Comparison of ENCODE assay signal across 10 cellular contexts in the genomic region with DNA sequence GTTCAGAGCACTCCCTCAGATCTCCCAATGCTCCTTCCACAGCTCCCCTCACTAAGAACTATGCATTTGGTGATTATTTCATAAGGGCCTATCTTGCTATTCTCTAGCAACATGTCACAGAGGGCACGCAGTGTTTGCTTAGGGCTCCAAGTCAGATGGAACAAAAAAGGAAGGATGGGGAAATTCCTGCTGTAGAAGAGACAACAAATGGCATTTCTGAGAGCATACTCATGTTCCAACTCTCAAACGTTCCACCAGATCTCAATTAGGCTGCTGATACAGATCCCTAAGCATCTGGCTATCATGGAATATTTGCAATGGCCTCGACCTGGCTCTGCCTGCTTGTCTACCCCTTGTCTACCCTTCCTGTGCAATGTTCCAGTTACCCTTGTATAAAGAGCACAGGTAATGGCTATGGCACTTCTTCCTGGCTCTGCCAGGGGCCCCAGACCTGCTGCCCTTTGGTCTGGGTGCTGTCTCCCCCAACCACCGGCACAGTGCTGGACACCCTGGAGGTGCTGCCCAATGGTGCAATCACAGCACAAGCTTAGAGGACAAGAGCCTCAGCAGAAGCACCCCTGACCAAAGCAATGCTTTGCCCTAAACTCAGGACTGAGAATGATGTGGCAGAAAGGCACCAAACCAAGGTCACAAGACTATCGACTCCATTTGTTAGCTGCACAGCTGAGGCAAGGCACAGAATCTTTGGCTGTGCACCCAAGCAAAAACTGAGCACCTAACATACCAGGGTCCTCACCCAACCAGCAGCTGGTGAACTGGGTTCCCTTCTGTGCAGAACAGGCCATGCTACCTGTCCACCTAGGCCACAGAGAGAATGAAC. TPM values are rescaled to one million over a fixed set of nuclear protein-coding genes. Genes with fewer than 3 reads are reported as not detected.
DNase-seq lines count a peak whose midpoint lies in the region; ATAC-seq and TF ChIP-seq lines count a peak whose summit lies in the region.
"Had no signal": no experiment of that assay in that cellular context is flagged by ENCODE, and none has a peak within 500 bp of the region (broad histone marks: within the 10 kb centered on the region; RNA-seq: fewer than 3 reads in every experiment).

No MANE protein-coding gene starts in this region.

- DNase-seq in activated CD4-positive, alpha-beta T cell treated with anti-CD3 and anti-CD28 coated beads for 36 hours: no peak
- no peak for DNase-seq in activated CD4-positive, alpha-beta T cell treated with anti-CD3 and anti-CD28 coated beads, Interleukin-2, amount 50 U/mL, for 48 hours
- DNase-seq in HFF-Myc (ENCODE audit: extremely low read depth, low read depth) (no peak), brain microvascular endothelial cell (peak; percentile 6), nephron progenitor cell (no peak), glomerular visceral epithelial cell (ENCODE audit: extremely low spot score) (no peak), GDM1 (lab: John Stamatoyannopoulos, UW) (no peak)
- DNase-seq: KG1 had no signal

- no peak overlapping the region for H3K27ac Mint-ChIP-seq in activated CD4-positive, alpha-beta T cell treated with anti-CD3 and anti-CD28 coated beads for 36 hours
- H3K27ac Mint-ChIP-seq in nephron progenitor cell: peak overlapping the region; percentile 47

- intact Hi-C loops in activated CD4-positive, alpha-beta T cell treated with anti-CD3 and anti-CD28 coated beads for 36 hours (cut with DNase I, micrococcal nuclease): loop anchor here in 1 of 2 experiments (10.0 kb wide), 1 partner anchor 1761 kb away; the partner anchor contains the start of gene IBA57

- no peaks in the 10 kb centered on the region for H3K27me3 Mint-ChIP-seq in activated CD4-positive, alpha-beta T cell treated with anti-CD3 and anti-CD28 coated beads for 36 hours
- peaks cover 6% of the 10 kb centered on the region for H3K27me3 Mint-ChIP-seq in nephron progenitor cell (ENCODE audit: low read depth, poor library complexity)

- CTCF ChIA-PET in activated CD4-positive, alpha-beta T cell treated with anti-CD3 and anti-CD28 coated beads for 36 hours (lab: Charles Lee): interaction anchor here (0.7 to 1.0 kb wide), 3 partner anchors 14 to 238 kb away, joined by 3 to 5 read pairs (median 3); no protein-coding TSS in a partner anchor

- POLR2A ChIA-PET in activated CD4-positive, alpha-beta T cell treated with anti-CD3 and anti-CD28 coated beads for 36 hours (lab: Charles Lee): interaction anchor here (0.6 to 1.1 kb wide), 4 partner anchors 67 to 550 kb away, joined by 3 to 7 read pairs (median 4); no protein-coding TSS in a partner anchor

- peaks cover 62% of the 10 kb centered on the region for H3K4me1 Mint-ChIP-seq in activated CD4-positive, alpha-beta T cell treated with anti-CD3 and anti-CD28 coated beads for 36 hours
- peaks cover 80% of the 10 kb centered on the region for H3K4me1 Mint-ChIP-seq in nephron progenitor cell

- no peaks in the 10 kb centered on the region for H3K9me3 Mint-ChIP-seq in activated CD4-positive, alpha-beta T cell treated with anti-CD3 and anti-CD28 coated beads for 36 hours (ENCODE audit: low read depth)
- no peaks in the 10 kb centered on the region for H3K9me3 Mint-ChIP-seq in nephron progenitor cell

- H3K36me3 ChIP-seq in brain microvascular endothelial cell (replicated peaks): peaks cover 16% of the 10 kb centered on the region

- in situ Hi-C loops in brain microvascular endothelial cell (cut with HindIII; ENCODE audit: low pct_ligation_motif_present, low sequenced_read_pairs): no loop called here

- no peak for ATAC-seq in activated CD4-positive, alpha-beta T cell treated with anti-CD3 and anti-CD28 coated beads for 36 hours
- no peak for ATAC-seq in GM18867 (IDR thresholded peaks at IDR 0.05; ENCODE audit: unreplicated experiment)

- peak overlapping the region; percentile 88 for H3K4me3 Mint-ChIP-seq in activated CD4-positive, alpha-beta T cell treated with anti-CD3 and anti-CD28 coated beads for 36 hours
- peak overlapping the region; percentile 96 for H3K4me3 Mint-ChIP-seq in nephron progenitor cell

- H3K27me3 ChIP-seq in brain microvascular endothelial cell (replicated peaks): no peaks in the 10 kb centered on the region

- peaks cover 39% of the 10 kb centered on the region for H3K36me3 Mint-ChIP-seq in activated CD4-positive, alpha-beta T cell treated with anti-CD3 and anti-CD28 coated beads for 36 hours (ENCODE audit: low read depth)
- H3K36me3 Mint-ChIP-seq in nephron progenitor cell (ENCODE audit: low read depth): peaks cover 34% of the 10 kb centered on the region

- H3K4me3 ChIP-seq in HFF-Myc (replicated peaks; ENCODE audit: low read depth, low read length) (peak overlapping the region; percentile 68), brain microvascular endothelial cell (ENCODE audit: low read depth, low read length) (no peak overlapping the region)

- no peak overlapping the region for H3K27ac ChIP-seq in brain microvascular endothelial cell
- H3K27ac ChIP-seq: C4-2B had no signal

- TF ChIP-seq CTCF in HFF-Myc (IDR thresholded peaks at IDR 0.05; ENCODE audit: low read depth, low read length, missing control alignments): no peak
- no peak for TF ChIP-seq CTCF in brain microvascular endothelial cell (IDR thresholded peaks at IDR 0.05; ENCODE audit: low read depth, low read length, missing control alignments)
- TF ChIP-seq CTCF in nephron progenitor cell (IDR thresholded peaks at IDR 0.05): no peak

RNA-seq across cellular contexts. Expression of gene PARP1, which starts 3.6 kb away (rescaled TPM):
- total RNA-seq in activated CD4-positive, alpha-beta T cell treated with anti-CD3 and anti-CD28 coated beads for 36 hours: 100 to 1,000 TPM; 237 to 242 TPM
